In the genomic region with DNA sequence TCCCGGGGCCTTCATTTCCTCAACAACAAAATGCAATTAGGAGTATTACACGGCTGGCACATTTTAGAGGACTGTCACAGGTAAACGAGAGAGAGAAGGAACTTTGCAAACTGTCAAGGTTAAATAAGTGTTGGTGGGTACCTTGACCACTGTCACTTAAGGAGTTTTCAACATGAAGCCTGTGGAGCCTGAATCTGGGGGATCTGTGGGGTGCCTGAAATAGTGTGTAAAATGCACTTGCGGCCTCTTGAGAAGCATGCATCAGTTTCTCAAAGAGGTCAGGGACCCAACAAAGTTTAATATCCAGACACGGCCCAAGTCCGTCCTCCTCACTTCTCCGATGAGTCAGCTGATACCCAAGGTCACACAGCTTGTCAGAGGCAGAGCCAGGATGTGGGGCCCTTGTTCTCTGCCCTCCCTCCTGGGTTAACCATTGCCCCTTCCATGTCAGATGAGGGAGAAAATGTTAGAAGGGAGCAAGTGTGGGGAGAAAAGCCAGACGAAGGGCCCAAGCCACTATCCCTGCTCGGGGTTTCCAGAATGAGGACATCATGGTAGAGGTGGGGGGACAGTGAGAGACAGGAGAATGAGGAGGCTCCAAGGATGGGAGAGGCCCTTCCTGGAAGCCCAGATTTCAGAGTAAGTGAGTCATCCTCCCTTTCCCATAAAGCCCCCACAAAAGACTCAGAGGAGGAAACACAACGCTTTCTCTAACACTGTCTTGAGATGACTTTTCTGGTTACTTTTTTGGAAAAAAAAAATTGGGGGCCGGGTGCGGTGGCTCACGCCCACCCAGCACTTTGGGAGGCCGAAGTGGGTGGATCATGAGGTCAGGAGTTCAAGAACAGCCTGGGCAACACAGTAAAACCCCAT, we compare ENCODE assay signal across 10 cellular contexts. TPM values are rescaled to one million over a fixed set of nuclear protein-coding genes. Genes with fewer than 3 reads are reported as not detected.
A peak's percentile ranks its signal among the peaks of the same experiment; 100 is the strongest.
DNase-seq lines count a peak whose midpoint lies in the region; FAIRE-seq and TF ChIP-seq lines count a peak whose summit lies in the region.
"Had no signal": no experiment of that assay in that cellular context is flagged by ENCODE, and none has a peak within 500 bp of the region (broad histone marks: within the 10 kb centered on the region; RNA-seq: fewer than 3 reads in every experiment).

No MANE protein-coding gene starts in this region.

- no peak for TF ChIP-seq CTCF in fibroblast of mammary gland (conservative IDR thresholded peaks at IDR 0.05; ENCODE audit: control insufficient read depth, insufficient read depth, low read depth, low read length)

- peak; percentile 76 for DNase-seq in H54 (ENCODE audit: insufficient read length, low spot score)
- DNase-seq in T1000 (lab: John Stamatoyannopoulos, UW), result peak; percentile 27
- DNase-seq in fibroblast of mammary gland (ENCODE audit: low read depth), result peak; percentile 90
- DNase-seq in small intestine, result peak; percentile 93
- DNase-seq in NCI-H2029 (lab: John Stamatoyannopoulos, UW), result no peak
- no peak for DNase-seq in OCI-M2 (lab: John Stamatoyannopoulos, UW; ENCODE audit: unreplicated experiment)
- DNase-seq in kidney glomerular epithelial cell (lab: John Stamatoyannopoulos, UW), result no peak
- DNase-seq in DMS53 (lab: John Stamatoyannopoulos, UW), result no peak
- DNase-seq: trophoblast cell had no signal

- peak overlapping the region; percentile 91 to 96 for H3K27ac ChIP-seq in small intestine (ENCODE audit: low read depth in 1 of 2, low read length in 1 of 2)
- H3K27ac ChIP-seq: neutrophil had no signal

- no peaks in the 10 kb centered on the region for H3K9me3 ChIP-seq in small intestine (ENCODE audit: control insufficient read depth, low read depth)
- H3K9me3 ChIP-seq: neutrophil had no signal

- H3K4me1 ChIP-seq in small intestine (ENCODE audit: control insufficient read depth in 2 of 2, insufficient read depth in 1 of 2, low read depth in 1 of 2, low read length in 1 of 2), result peaks cover 5 to 8% of the 10 kb centered on the region in 2 donors

- no peak overlapping the region for H3K4me3 ChIP-seq in fibroblast of mammary gland (ENCODE audit: control insufficient read depth, low read depth, low read length)
- no peak overlapping the region for H3K4me3 ChIP-seq in small intestine (ENCODE audit: low read depth in 1 of 2, low read length in 2 of 2)

- peaks cover 0 to 3% of the 10 kb centered on the region in 2 donors for H3K36me3 ChIP-seq in small intestine (ENCODE audit: control insufficient read depth in 2 of 2, insufficient read depth in 2 of 2, low read length in 2 of 2)
- H3K36me3 ChIP-seq: neutrophil had no signal

- no peaks in the 10 kb centered on the region for H3K27me3 ChIP-seq in small intestine (ENCODE audit: control insufficient read depth in 2 of 2, insufficient read depth in 2 of 2, low read length in 2 of 2)

- TF ChIP-seq POLR2A in H54 (IDR thresholded peaks at IDR 0.05; ENCODE audit: low read depth, low read length), result no peak

- no peak for FAIRE-seq in H54 (lab: Jason Lieb, UNC)
- FAIRE-seq in small intestine (lab: Jason Lieb, UNC), result no peak

- 38 to 46% (median 40%) methylated on average over 14 of the region's 14 CpGs for WGBS in small intestine, 3 donors

RNA-seq across cellular contexts. Expression of a gene that starts 42.2 kb away (rescaled TPM):
- polyA plus RNA-seq in small intestine, result 100 to 1,000 TPM in 2 of 3 donors, 10 to 100 TPM in 1; 44.1 to 198 (median 119) TPM

RNA-seq across cellular contexts. Expression of a gene that starts 49.9 kb away (rescaled TPM):
- polyA plus RNA-seq in small intestine, result 10 to 100 TPM in 1 of 3 donors, 1 to 10 TPM in 2; 6.7 to 14.4 (median 7.3) TPM

Comparison
In these comparisons a context has a peak if more than half of its experiments do, and no peak if none do; other contexts are left out.
1. DNase-seq: peak in H54 (single experiment), T1000 (single experiment), fibroblast of mammary gland (single experiment) and small intestine (single experiment); none in NCI-H2029 (single experiment), OCI-M2 (single experiment), kidney glomerular epithelial cell (single experiment) and DMS53 (single experiment).